Comparison of ENCODE assay signal across 8 cellular contexts in the genomic region with DNA sequence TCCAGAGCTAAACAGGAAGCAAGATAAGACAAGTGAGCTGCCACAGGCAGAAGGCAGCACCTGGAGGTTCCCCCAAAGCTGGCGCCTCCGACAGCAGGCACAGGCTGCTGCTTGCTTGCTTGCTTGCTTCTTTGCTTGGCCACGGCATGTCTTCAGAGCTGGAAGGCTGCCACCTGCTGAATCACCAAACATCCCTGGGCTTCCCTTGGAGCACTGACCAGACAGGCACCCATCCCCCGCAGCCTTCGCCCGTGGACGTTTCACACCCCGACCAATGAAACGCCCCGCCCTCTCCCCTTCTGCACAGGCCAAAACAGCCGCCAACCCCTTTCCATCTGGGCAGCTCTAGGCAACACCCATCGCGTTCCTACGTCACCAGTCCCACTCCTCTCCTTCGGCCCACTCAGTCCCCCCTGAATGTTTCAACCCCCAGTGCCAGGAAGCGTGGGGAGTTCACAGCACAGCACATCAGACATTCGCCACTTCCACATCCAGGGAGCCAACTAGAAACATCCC.
DNase-seq lines count a peak whose midpoint lies in the region; ATAC-seq and TF ChIP-seq lines count a peak whose summit lies in the region.

No MANE protein-coding gene starts in this region.

- H3K27ac ChIP-seq in HUES6 (ENCODE audit: low read depth, low read length): no peak overlapping the region
- H3K27ac ChIP-seq in tibial artery: peak overlapping the region; percentile 100

- H3K36me3 ChIP-seq in HUES6 (ENCODE audit: control insufficient read depth, insufficient read depth, low read length) (no peaks in the 10 kb centered on the region), tibial artery (no peaks in the 10 kb centered on the region)

- H3K9me3 ChIP-seq in HUES6 (ENCODE audit: control insufficient read depth, insufficient read depth, low read depth, low read length) (no peaks in the 10 kb centered on the region), tibial artery (no peaks in the 10 kb centered on the region)

- peaks cover 52% of the 10 kb centered on the region for H3K4me1 ChIP-seq in HUES6 (ENCODE audit: control insufficient read depth, insufficient read depth, low read length)
- H3K4me1 ChIP-seq in tibial artery: peaks cover 0 to 26% (median 16%) of the 10 kb centered on the region in 4 donors

- ATAC-seq in GM21447 (IDR thresholded peaks at IDR 0.05; ENCODE audit: unreplicated experiment): peak; percentile 41

- DNase-seq in DMS153 (lab: John Stamatoyannopoulos, UW) (peak; percentile 57), SHP77 (lab: John Stamatoyannopoulos, UW) (peak; percentile 63 to 80), globus pallidus (ENCODE audit: low spot score) (peak; percentile 92), non-pigmented ciliary epithelial cell (ENCODE audit: low read depth) (peak; percentile 82), tibial artery (peak; percentile 99)
- DNase-seq in activated naive CD4-positive, alpha-beta T cell treated with anti-CD3 and anti-CD28 coated beads, Interleukin-2, amount 50 U/mL, for 16 hours: peak; percentile 55

- no peak overlapping the region for H3K9ac ChIP-seq in HUES6 (ENCODE audit: low read length)

- peaks cover 3% of the 10 kb centered on the region for H3K27me3 ChIP-seq in HUES6 (ENCODE audit: control insufficient read depth, insufficient read depth, low read length)
- no peaks in the 10 kb centered on the region for H3K27me3 ChIP-seq in tibial artery

- H3K4me3 ChIP-seq in HUES6 (ENCODE audit: low read depth, low read length) (peak overlapping the region; percentile 87), tibial artery (peak overlapping the region; percentile 84 to 85)

- intact Hi-C loops in tibial artery (cut with DNase I; ENCODE audit: low total_unique reads): loop anchor here (5.0 to 10.0 kb wide), 3 partner anchors 205 to 557 kb away; a partner anchor contains a TSS

- peak in 1 of 2 experiments; percentile 4 for TF ChIP-seq CTCF in tibial artery (IDR thresholded peaks at IDR 0.05)
